Comparison of ENCODE assay signal across 11 cellular contexts in the genomic region with DNA sequence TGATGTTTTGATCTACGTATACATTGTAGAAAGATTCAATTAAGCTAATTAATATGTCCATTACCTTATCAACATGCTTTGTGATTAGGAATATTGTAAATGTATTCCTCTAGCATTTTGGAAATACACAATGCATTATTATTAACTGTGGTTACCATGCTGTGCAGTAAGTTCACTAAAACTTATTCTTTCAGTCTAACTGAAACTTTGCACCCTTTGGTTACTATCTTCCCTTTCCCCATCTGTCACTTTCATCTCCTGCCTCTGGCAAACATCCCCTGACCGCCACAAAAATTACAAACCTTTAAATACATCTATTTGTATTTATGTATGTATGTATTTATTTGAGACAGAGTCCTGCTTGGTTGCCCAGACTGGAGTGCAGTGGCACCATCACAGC.
"Had no signal": no experiment of that assay in that cellular context is flagged by ENCODE, and none has a peak within 500 bp of the region (broad histone marks: within the 10 kb centered on the region; RNA-seq: fewer than 3 reads in every experiment).

No MANE protein-coding gene starts in this region.

- H3K27ac Mint-ChIP-seq: GM23338, H9, HFFc6 had no signal

- H3K4me1 Mint-ChIP-seq: GM23338, H9 had no signal

- DNase-seq: GM23248, GOT3, H7, H9, HCEC 1CT, HFFc6 had no signal

- H3K36me3 ChIP-seq: HAP-1 had no signal

- H3K9me3 Mint-ChIP-seq: GM23338, H9, HFFc6 had no signal

- H3K9ac ChIP-seq: GM23248 had no signal

- H3K9me3 ChIP-seq: HAP-1 had no signal

- ATAC-seq: GM23338, HCT116 had no signal

- H3K27ac ChIP-seq: GM23248 had no signal

- FAIRE-seq: H1, H54 had no signal

- H3K4me1 ChIP-seq: HAP-1 had no signal

- H3K4me3 Mint-ChIP-seq: GM23338, H9, HFFc6 had no signal

- H2AFZ ChIP-seq: GM23248, GM23338 had no signal

- H3K4me3 ChIP-seq: GM23248, GM23338, HAP-1 had no signal

- H3K4me2 ChIP-seq: GM23338 had no signal
